11 cellular contexts compared by ENCODE assay signal in the genomic region with DNA sequence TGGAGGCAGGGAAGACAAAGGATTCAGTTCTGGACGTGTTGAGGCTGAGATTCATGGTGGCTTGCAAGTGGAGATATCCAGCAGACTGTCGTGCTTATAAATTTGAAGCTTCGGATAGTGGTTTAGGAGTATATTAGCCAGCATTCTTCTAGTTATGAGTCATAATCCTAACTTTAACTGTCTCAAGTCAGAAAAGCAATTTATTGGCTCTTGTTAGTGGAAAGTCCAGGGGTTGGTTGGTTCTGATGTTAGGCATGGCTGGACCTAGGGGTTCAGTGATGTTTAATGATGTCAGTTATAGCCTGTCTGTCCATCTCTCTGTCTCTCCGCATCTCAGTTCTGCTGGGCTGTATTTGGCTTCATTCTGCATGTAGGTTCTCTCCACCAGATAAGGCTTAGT.
DNase-seq lines count a peak whose midpoint lies in the region; ATAC-seq and TF ChIP-seq lines count a peak whose summit lies in the region.
"Had no signal": no experiment of that assay in that cellular context is flagged by ENCODE, and none has a peak within 500 bp of the region (broad histone marks: within the 10 kb centered on the region; RNA-seq: fewer than 3 reads in every experiment).

No MANE protein-coding gene starts in this region.

- ATAC-seq in GM19455 (IDR thresholded peaks at IDR 0.05; ENCODE audit: unreplicated experiment) = no peak

- TF ChIP-seq CTCF in epithelial cell of esophagus (IDR thresholded peaks at IDR 0.05; ENCODE audit: insufficient read depth, low read depth, low read length, missing control alignments) (no peak), osteocyte (IDR thresholded peaks at IDR 0.05) (no peak)

- H3K27me3 Mint-ChIP-seq in osteocyte (ENCODE audit: unreplicated experiment) = peaks cover 21% of the 10 kb centered on the region

- no peak overlapping the region for H3K4me3 Mint-ChIP-seq in osteocyte (ENCODE audit: unreplicated experiment)

- H3K4me3 ChIP-seq in epithelial cell of esophagus (ENCODE audit: low read length) = no peak overlapping the region

- H3K9me3 Mint-ChIP-seq in osteocyte (ENCODE audit: unreplicated experiment) = no peaks in the 10 kb centered on the region

- no peaks in the 10 kb centered on the region for H3K36me3 Mint-ChIP-seq in osteocyte (ENCODE audit: unreplicated experiment)

- H3K27ac Mint-ChIP-seq in osteocyte (ENCODE audit: unreplicated experiment) = peak overlapping the region; percentile 20

- peaks cover 18% of the 10 kb centered on the region for H3K4me1 Mint-ChIP-seq in osteocyte (ENCODE audit: unreplicated experiment)

- DNase-seq in EL = peak; percentile 81
- peak; percentile 69 for DNase-seq in NCI-H226
- peak; percentile 35 for DNase-seq in epithelial cell of esophagus (ENCODE audit: low read depth)
- DNase-seq in osteocyte (ENCODE audit: extremely low spot score, unreplicated experiment) = no peak
- no peak for DNase-seq in NOMO-1 (lab: John Stamatoyannopoulos, UW; ENCODE audit: unreplicated experiment in 2 of 2)
- no peak for DNase-seq in stimulated activated CD4-positive, alpha-beta T cell treated with anti-CD3 and anti-CD28 coated beads, Interleukin-4, amount 100 ng/mL, for 1 hour
- DNase-seq in activated CD4-positive, alpha-beta T cell treated with anti-CD3 and anti-CD28 coated beads, Interleukin-2, amount 50 U/mL, for 48 hours = no peak
- DNase-seq: activated CD4-positive, alpha-beta T cell treated with anti-CD3 and anti-CD28 coated beads for 1 hour; SHP77 treated with DMSO at 0.1 percent for 48 hours; stimulated activated CD4-positive, alpha-beta T cell treated with anti-CD3 and anti-CD28 coated beads, Interleukin-4, amount 100 ng/mL, for 4 hours had no signal

Comparison
In these comparisons a context has a peak if more than half of its experiments do, and no peak if none do; other contexts are left out.
1. DNase-seq: peak in EL (single experiment), NCI-H226 (single experiment) and epithelial cell of esophagus (single experiment); none in osteocyte (single experiment), NOMO-1 (0 of 2), stimulated activated CD4-positive, alpha-beta T cell treated with anti-CD3 and anti-CD28 coated beads, Interleukin-4, amount 100 ng/mL, for 1 hour (single experiment) and activated CD4-positive, alpha-beta T cell treated with anti-CD3 and anti-CD28 coated beads, Interleukin-2, amount 50 U/mL, for 48 hours (0 of 2).